ENCODE assay signal across 16 cellular contexts in the genomic region with DNA sequence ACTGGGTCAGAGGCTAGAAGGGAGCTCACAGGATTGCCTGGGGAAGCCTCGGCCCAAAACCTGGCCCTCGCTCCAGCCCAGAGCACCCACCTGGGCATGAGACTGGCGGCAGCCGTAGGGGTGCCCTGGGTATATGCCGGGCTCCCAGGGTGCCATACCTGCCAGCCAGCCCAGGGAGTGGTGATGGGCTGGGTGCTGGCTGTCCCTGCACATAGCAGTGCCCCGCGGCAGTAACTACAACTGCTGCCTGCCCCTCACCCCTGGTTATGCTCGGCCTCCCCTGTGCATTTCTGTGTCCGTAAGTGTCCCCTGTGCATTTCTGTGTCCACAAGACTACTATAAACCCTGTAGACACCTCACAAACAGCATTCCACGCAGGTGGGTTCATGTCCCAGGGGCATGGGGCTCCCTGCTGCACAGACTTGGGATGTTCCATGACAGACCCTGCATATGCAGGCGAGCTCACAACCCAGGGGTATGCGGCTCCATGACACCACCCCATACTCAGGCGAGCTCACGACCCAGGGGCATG. TPM values are rescaled to one million over a fixed set of nuclear protein-coding genes. Genes with fewer than 3 reads are reported as not detected.
A peak's percentile ranks its signal among the peaks of the same experiment; 100 is the strongest.
DNase-seq lines count a peak whose midpoint lies in the region; ATAC-seq and TF ChIP-seq lines count a peak whose summit lies in the region.
"Had no signal": no experiment of that assay in that cellular context is flagged by ENCODE, and none has a peak within 500 bp of the region (broad histone marks: within the 10 kb centered on the region; RNA-seq: fewer than 3 reads in every experiment).

No MANE protein-coding gene starts in this region.

- H3K36me3 ChIP-seq in mucosa of descending colon (ENCODE audit: low read depth) (no peaks in the 10 kb centered on the region), vagina (peaks cover 0 to 30% of the 10 kb centered on the region in 2 donors)

- H3K36me3 Mint-ChIP-seq in natural killer cell treated with Interleukin-12 subunit alpha and Interleukin-12 subunit beta and Interleukin-15 and Interleukin-18, amount 100 ng/mL, for 72 hours: no peaks in the 10 kb centered on the region
- H3K36me3 Mint-ChIP-seq in natural killer cell: no peaks in the 10 kb centered on the region

- H3K4me1 ChIP-seq in foreskin keratinocyte (peaks cover 13% of the 10 kb centered on the region), mucosa of descending colon (ENCODE audit: low read depth) (peaks cover 2% of the 10 kb centered on the region), vagina (peaks cover 48% of the 10 kb centered on the region)
- H3K4me1 ChIP-seq: right lobe of liver had no signal

- H3K27me3 Mint-ChIP-seq in natural killer cell treated with Interleukin-12 subunit alpha and Interleukin-12 subunit beta and Interleukin-15 and Interleukin-18, amount 100 ng/mL, for 72 hours: no peaks in the 10 kb centered on the region
- no peaks in the 10 kb centered on the region for H3K27me3 Mint-ChIP-seq in natural killer cell (ENCODE audit: low read depth in 2 of 2)
- H3K27me3 Mint-ChIP-seq: type B pancreatic cell had no signal

- DNase-seq in natural killer cell treated with Interleukin-12 subunit alpha and Interleukin-12 subunit beta and Interleukin-15 and Interleukin-18, amount 100 ng/mL, for 72 hours (ENCODE audit: low spot score): peak; percentile 55
- no peak for DNase-seq in natural killer cell
- DNase-seq in foreskin keratinocyte: no peak
- DNase-seq in mucosa of descending colon: peak in 1 of 3 donors; percentile 15
- DNase-seq in vagina (ENCODE audit: extremely low spot score in 2 of 2): no peak
- DNase-seq in KG1 (lab: John Stamatoyannopoulos, UW): no peak
- DNase-seq in occipital lobe (lab: John Stamatoyannopoulos, UW): no peak
- no peak for DNase-seq in DMS79 treated with DMSO at 0.1 percent for 48 hours (lab: John Stamatoyannopoulos, UW)
- DNase-seq: activated gamma-delta T cell; CD4-positive, alpha-beta memory T cell; NCI-H526 treated with DMSO at 0.1 percent for 48 hours; right lobe of liver; stimulated activated CD4-positive, alpha-beta T cell treated with anti-CD3 and anti-CD28 coated beads, Interleukin-2, amount 100 ng/mL, for 24 hours had no signal

- H3K9me3 ChIP-seq in mucosa of descending colon (no peaks in the 10 kb centered on the region), vagina (no peaks in the 10 kb centered on the region)
- H3K9me3 ChIP-seq: right lobe of liver had no signal

- no peak overlapping the region for H3K4me3 ChIP-seq in mucosa of descending colon
- no peak overlapping the region for H3K4me3 ChIP-seq in vagina
- H3K4me3 ChIP-seq: right lobe of liver had no signal

- TF ChIP-seq POLR2A in vagina (IDR thresholded peaks at IDR 0.05): no peak

- H3K4me1 Mint-ChIP-seq in natural killer cell treated with Interleukin-12 subunit alpha and Interleukin-12 subunit beta and Interleukin-15 and Interleukin-18, amount 100 ng/mL, for 72 hours (ENCODE audit: low read depth in 2 of 2): peaks cover 0 to 1% of the 10 kb centered on the region in 2 donors
- H3K4me1 Mint-ChIP-seq in natural killer cell: no peaks in the 10 kb centered on the region

- ATAC-seq in natural killer cell treated with Interleukin-12 subunit alpha and Interleukin-12 subunit beta and Interleukin-15 and Interleukin-18, amount 100 ng/mL, for 72 hours: peak in 1 of 2 donors; percentile 44
- ATAC-seq in natural killer cell: no peak
- ATAC-seq in foreskin keratinocyte: no peak
- peak; percentile 2 for ATAC-seq in mucosa of descending colon

- H3K4me3 Mint-ChIP-seq in natural killer cell treated with Interleukin-12 subunit alpha and Interleukin-12 subunit beta and Interleukin-15 and Interleukin-18, amount 100 ng/mL, for 72 hours: no peak overlapping the region
- no peak overlapping the region for H3K4me3 Mint-ChIP-seq in natural killer cell
- H3K4me3 Mint-ChIP-seq: CD4-positive, alpha-beta memory T cell; type B pancreatic cell had no signal

- intact Hi-C loops in natural killer cell (cut with micrococcal nuclease): no loop called here
- intact Hi-C loops in mucosa of descending colon (cut with DNase I, micrococcal nuclease): no loop called here
- intact Hi-C loops in vagina (cut with DNase I): no loop called here

- H3K27ac Mint-ChIP-seq in natural killer cell treated with Interleukin-12 subunit alpha and Interleukin-12 subunit beta and Interleukin-15 and Interleukin-18, amount 100 ng/mL, for 72 hours: no peak overlapping the region
- H3K27ac Mint-ChIP-seq in natural killer cell: no peak overlapping the region

- H3K27me3 ChIP-seq in foreskin keratinocyte (no peaks in the 10 kb centered on the region), vagina (no peaks in the 10 kb centered on the region)
- H3K27me3 ChIP-seq: right lobe of liver had no signal

- peak overlapping the region; percentile 30 for H3K27ac ChIP-seq in foreskin keratinocyte
- peak overlapping the region; percentile 93 for H3K27ac ChIP-seq in vagina
- H3K27ac ChIP-seq: right lobe of liver had no signal

- no peak for TF ChIP-seq CTCF in natural killer cell (IDR thresholded peaks at IDR 0.05)
- no peak for TF ChIP-seq CTCF in foreskin keratinocyte (conservative IDR thresholded peaks at IDR 0.05)
- TF ChIP-seq CTCF in mucosa of descending colon (IDR thresholded peaks at IDR 0.05): no peak
- TF ChIP-seq CTCF in vagina (IDR thresholded peaks at IDR 0.05): no peak

- no peaks in the 10 kb centered on the region for H3K9me3 Mint-ChIP-seq in natural killer cell treated with Interleukin-12 subunit alpha and Interleukin-12 subunit beta and Interleukin-15 and Interleukin-18, amount 100 ng/mL, for 72 hours
- no peaks in the 10 kb centered on the region for H3K9me3 Mint-ChIP-seq in natural killer cell
- H3K9me3 Mint-ChIP-seq: CD4-positive, alpha-beta memory T cell; type B pancreatic cell had no signal

RNA-seq across cellular contexts. Expression of a gene that starts 5.8 kb away (rescaled TPM):
- total RNA-seq in natural killer cell treated with Interleukin-12 subunit alpha and Interleukin-12 subunit beta and Interleukin-15 and Interleukin-18, amount 100 ng/mL, for 72 hours: 1 to 10 TPM in 1 of 2 donors, not detected in 1; 5.0 TPM
- 1 to 10 TPM in 2 of 3 donors, under 1 TPM in 1; 0.18 to 4.0 (median 2.7) TPM for total RNA-seq in natural killer cell
- 7.8 and 8.9 TPM in 2 replicates for total RNA-seq in foreskin keratinocyte
- 10.4 and 12.6 TPM in 2 replicates for polyA plus RNA-seq in foreskin keratinocyte
- 10 to 100 TPM in 1 of 3 donors, 1 to 10 TPM in 2; 4.6 to 10.9 (median 4.6) TPM for total RNA-seq in mucosa of descending colon
- 5.2 TPM for total RNA-seq in vagina
- 2.8 TPM for total RNA-seq in occipital lobe

RNA-seq across cellular contexts. Expression of a gene that starts 34.6 kb away (rescaled TPM):
- not detected for total RNA-seq in natural killer cell treated with Interleukin-12 subunit alpha and Interleukin-12 subunit beta and Interleukin-15 and Interleukin-18, amount 100 ng/mL, for 72 hours
- total RNA-seq in natural killer cell (under 1 TPM in 1 of 3 donors, not detected in 2; 0.34 TPM), foreskin keratinocyte (not detected in 2 replicates), mucosa of descending colon (1 to 10 TPM in 1 of 3 donors, under 1 TPM in 1, not detected in 1; 0.36 to 2.1 TPM), vagina (not detected), occipital lobe (not detected)
- polyA plus RNA-seq in foreskin keratinocyte: not detected in 2 replicates
- total RNA-seq: dermis microvascular lymphatic vessel endothelial cell, lung microvascular endothelial cell had no signal
- polyA plus RNA-seq: CD4-positive, alpha-beta memory T cell had no signal

RNA-seq across cellular contexts. Expression of a gene that starts 38.5 kb away (rescaled TPM):
- total RNA-seq in natural killer cell treated with Interleukin-12 subunit alpha and Interleukin-12 subunit beta and Interleukin-15 and Interleukin-18, amount 100 ng/mL, for 72 hours: 10 to 100 TPM; 32.6 to 54.4 TPM
- total RNA-seq in natural killer cell (10 to 100 TPM; 59.9 to 82.2 (median 62.7) TPM), foreskin keratinocyte (152 and 172 TPM in 2 replicates), mucosa of descending colon (10 to 100 TPM; 72.6 to 84.8 (median 81.1) TPM), vagina (103 TPM), occipital lobe (52.7 TPM)
- polyA plus RNA-seq in foreskin keratinocyte: 118 and 129 TPM in 2 replicates
